Comparison of ENCODE assay signal across 8 cellular contexts in genomic region chr16:67431077-67431804, GRCh38. TPM values are rescaled to one million over a fixed set of nuclear protein-coding genes. Genes with fewer than 3 reads are reported as not detected.
A peak's percentile ranks its signal among the peaks of the same experiment; 100 is the strongest.
DNase-seq lines count a peak whose midpoint lies in the region; ATAC-seq and TF ChIP-seq lines count a peak whose summit lies in the region.

Gene HSD11B2 (plus strand): TSS chr16:67431121. CDS start chr16:67431249, 128 bp downstream.

- TF ChIP-seq POLR2A in right lobe of liver (IDR thresholded peaks at IDR 0.05): peak; percentile 24

- peaks cover 0 to 13% (median 7%) of the 10 kb centered on the region in 11 experiments; a peak in 13 of 22 replicates for H3K36me3 ChIP-seq in BLaER1 treated with 17β-estradiol and CSF1 and Interleukin-3, amounts not matched to agents 10 nM and 100 nM
- H3K36me3 ChIP-seq in HEK293 (ENCODE audit: control insufficient read depth in 2 of 2, insufficient read depth in 1 of 2, low read length in 2 of 2) (peaks cover 0 to 3% of the 10 kb centered on the region in 2 experiments; a peak in 1 of 3 replicates), right lobe of liver (no peaks in the 10 kb centered on the region)

- intact Hi-C loops in right lobe of liver (cut with DNase I): no loop called here

- H3K9ac ChIP-seq in BLaER1 treated with 17β-estradiol and CSF1 and Interleukin-3, amounts not matched to agents 10 nM and 100 nM: peak within 1 kb of the TSS in 8 of 11 experiments; percentile 21 to 53 (median 42); a peak in 11 of 22 replicates

- H3K4me3 Mint-ChIP-seq in T-helper 17 cell: peak within 1 kb of the TSS; percentile 88
- peak within 1 kb of the TSS; percentile 82 to 88 for H3K4me3 Mint-ChIP-seq in stimulated activated naive CD8-positive, alpha-beta T cell treated with anti-CD3 and anti-CD28 coated beads, Interleukin-15, amount 100 ng/mL, for 72 hours

- H3K27me3 Mint-ChIP-seq in T-helper 17 cell: peaks cover 32% of the 10 kb centered on the region
- H3K27me3 Mint-ChIP-seq in stimulated activated naive CD8-positive, alpha-beta T cell treated with anti-CD3 and anti-CD28 coated beads, Interleukin-15, amount 100 ng/mL, for 72 hours: peaks cover 67% of the 10 kb centered on the region

- CTCF ChIA-PET in HEK293 (lab: Yijun Ruan, JAX): interaction anchor here (0.7 to 1.2 kb wide), 2 partner anchors 14 to 164 kb away, joined by 3 to 4 read pairs; no protein-coding TSS in a partner anchor

- H3K4me2 ChIP-seq in BLaER1 treated with 17β-estradiol and CSF1 and Interleukin-3, amounts not matched to agents 10 nM and 100 nM: peak within 1 kb of the TSS; percentile 70 to 96 (median 82)

- no peaks in the 10 kb centered on the region for H3K9me3 ChIP-seq in BLaER1 treated with 17β-estradiol and CSF1 and Interleukin-3, amounts not matched to agents 10 nM and 100 nM (replicated peaks in 1 of 11)
- H3K9me3 ChIP-seq in HEK293 (ENCODE audit: control insufficient read depth, insufficient read depth, low read depth, low read length) (no peaks in the 10 kb centered on the region), T-helper 17 cell (ENCODE audit: control insufficient read depth, low read length, poor library complexity, severe bottlenecking) (no peaks in the 10 kb centered on the region), right lobe of liver (no peaks in the 10 kb centered on the region)

- no peaks in the 10 kb centered on the region for H3K9me3 Mint-ChIP-seq in stimulated activated naive CD8-positive, alpha-beta T cell treated with anti-CD3 and anti-CD28 coated beads, Interleukin-15, amount 100 ng/mL, for 72 hours

- DNase-seq in T-helper 17 cell (peak in 2 of 3 donors; percentile 25 to 28), cortex of kidney (lab: John Stamatoyannopoulos, UW) (peak; percentile 76), right lobe of liver (peak; percentile 77 to 87 (median 86)), HuH-7.5 (ENCODE audit: low spot score) (no peak), A172 (ENCODE audit: low spot score) (no peak)
- DNase-seq in stimulated activated naive CD8-positive, alpha-beta T cell treated with anti-CD3 and anti-CD28 coated beads, Interleukin-15, amount 100 ng/mL, for 72 hours: peak; percentile 23 to 47

- H3K36me3 Mint-ChIP-seq in T-helper 17 cell (ENCODE audit: low read depth): peaks cover 6% of the 10 kb centered on the region

- POLR2A ChIA-PET in HEK293 (lab: Yijun Ruan, JAX): interaction anchor here (0.5 to 1.2 kb wide), 6 partner anchors 10 to 153 kb away, joined by 3 to 6 read pairs (median 3); no protein-coding TSS in a partner anchor

- WGBS in right lobe of liver (ENCODE audit: insufficient coverage, low coverage, low lambda C conversion rate, missing lambda C conversion rate): 0% methylated on average over 10 of the region's 79 CpGs

- H4K20me1 ChIP-seq in BLaER1 treated with 17β-estradiol and CSF1 and Interleukin-3, amounts not matched to agents 10 nM and 100 nM: peaks cover 32 to 84% (median 63%) of the 10 kb centered on the region in 11 experiments; a peak in 21 of 22 replicates

- ATAC-seq in T-helper 17 cell: peak; percentile 51
- peak; percentile 73 to 83 (median 80) for ATAC-seq in right lobe of liver
- peak; percentile 55 for ATAC-seq in stimulated activated naive CD8-positive, alpha-beta T cell treated with anti-CD3 and anti-CD28 coated beads, Interleukin-15, amount 100 ng/mL, for 72 hours

- H3K4me3 ChIP-seq in BLaER1 treated with 17β-estradiol and CSF1 and Interleukin-3, amounts not matched to agents 10 nM and 100 nM: peak within 1 kb of the TSS; percentile 33 to 66 (median 50)
- H3K4me3 ChIP-seq in HEK293 (ENCODE audit: low read depth, low read length) (peak within 1 kb of the TSS; percentile 17), right lobe of liver (peak within 1 kb of the TSS; percentile 26 to 53 (median 51))

- peaks cover 17 to 52% (median 33%) of the 10 kb centered on the region in 10 experiments for H3K4me1 ChIP-seq in BLaER1 treated with 17β-estradiol and CSF1 and Interleukin-3, amounts not matched to agents 10 nM and 100 nM
- H3K4me1 ChIP-seq in HEK293 (ENCODE audit: control insufficient read depth, insufficient read depth, low read length) (no peaks in the 10 kb centered on the region; the same call in 1 of the 2 replicates), right lobe of liver (peaks cover 0 to 34% (median 13%) of the 10 kb centered on the region in 4 donors)

- no peak within 1 kb of the TSS for H3K27ac Mint-ChIP-seq in T-helper 17 cell
- peak within 1 kb of the TSS; percentile 55 to 88 for H3K27ac Mint-ChIP-seq in stimulated activated naive CD8-positive, alpha-beta T cell treated with anti-CD3 and anti-CD28 coated beads, Interleukin-15, amount 100 ng/mL, for 72 hours

- H3K27ac ChIP-seq in BLaER1 treated with 17β-estradiol and CSF1 and Interleukin-3, amounts not matched to agents 10 nM and 100 nM: no peak within 1 kb of the TSS
- H3K27ac ChIP-seq in HEK293 (ENCODE audit: extremely low read depth, low read depth, low read length) (peak within 1 kb of the TSS; percentile 2; the same call in 1 of the 2 replicates), right lobe of liver (peak within 1 kb of the TSS; percentile 47 to 58 (median 51))

- H3K27me3 ChIP-seq in BLaER1 treated with 17β-estradiol and CSF1 and Interleukin-3, amounts not matched to agents 10 nM and 100 nM: peaks cover 59 to 82% (median 68%) of the 10 kb centered on the region in 11 experiments
- no peaks in the 10 kb centered on the region for H3K27me3 ChIP-seq in right lobe of liver

- peak; percentile 60 for TF ChIP-seq CTCF in HEK293 (tag by site-specific recombination; IDR thresholded peaks at IDR 0.05)
- TF ChIP-seq CTCF in right lobe of liver (IDR thresholded peaks at IDR 0.05): peak in 1 of 4 donors; percentile 25

- H3K4me1 Mint-ChIP-seq in T-helper 17 cell: peaks cover 14% of the 10 kb centered on the region
- peaks cover 33% of the 10 kb centered on the region for H3K4me1 Mint-ChIP-seq in stimulated activated naive CD8-positive, alpha-beta T cell treated with anti-CD3 and anti-CD28 coated beads, Interleukin-15, amount 100 ng/mL, for 72 hours

TF ChIP-seq in HEK293, 187 proteins besides CTCF, POLR2A, EP300 and RAD21 (continues in another document):
- TF ChIP-seq GLIS2 (tag by site-specific recombination; IDR thresholded peaks at IDR 0.05): 0 out of 2 replicates have a peak, but pooled peaks have one; percentile 18
- TF ChIP-seq ZIC2 (tag by site-specific recombination; IDR thresholded peaks at IDR 0.05): peak; percentile 18; the same call in 1 of the 2 replicates
- no peak for TF ChIP-seq ZSCAN16 (tag by site-specific recombination; IDR thresholded peaks at IDR 0.05)
- TF ChIP-seq ZNF501 (tag by site-specific recombination; IDR thresholded peaks at IDR 0.05): no peak
- TF ChIP-seq KLF1 (tag by site-specific recombination; IDR thresholded peaks at IDR 0.05): 0 out of 2 replicates have a peak, but pooled peaks have one; percentile 26
- TF ChIP-seq, protein P1, sequence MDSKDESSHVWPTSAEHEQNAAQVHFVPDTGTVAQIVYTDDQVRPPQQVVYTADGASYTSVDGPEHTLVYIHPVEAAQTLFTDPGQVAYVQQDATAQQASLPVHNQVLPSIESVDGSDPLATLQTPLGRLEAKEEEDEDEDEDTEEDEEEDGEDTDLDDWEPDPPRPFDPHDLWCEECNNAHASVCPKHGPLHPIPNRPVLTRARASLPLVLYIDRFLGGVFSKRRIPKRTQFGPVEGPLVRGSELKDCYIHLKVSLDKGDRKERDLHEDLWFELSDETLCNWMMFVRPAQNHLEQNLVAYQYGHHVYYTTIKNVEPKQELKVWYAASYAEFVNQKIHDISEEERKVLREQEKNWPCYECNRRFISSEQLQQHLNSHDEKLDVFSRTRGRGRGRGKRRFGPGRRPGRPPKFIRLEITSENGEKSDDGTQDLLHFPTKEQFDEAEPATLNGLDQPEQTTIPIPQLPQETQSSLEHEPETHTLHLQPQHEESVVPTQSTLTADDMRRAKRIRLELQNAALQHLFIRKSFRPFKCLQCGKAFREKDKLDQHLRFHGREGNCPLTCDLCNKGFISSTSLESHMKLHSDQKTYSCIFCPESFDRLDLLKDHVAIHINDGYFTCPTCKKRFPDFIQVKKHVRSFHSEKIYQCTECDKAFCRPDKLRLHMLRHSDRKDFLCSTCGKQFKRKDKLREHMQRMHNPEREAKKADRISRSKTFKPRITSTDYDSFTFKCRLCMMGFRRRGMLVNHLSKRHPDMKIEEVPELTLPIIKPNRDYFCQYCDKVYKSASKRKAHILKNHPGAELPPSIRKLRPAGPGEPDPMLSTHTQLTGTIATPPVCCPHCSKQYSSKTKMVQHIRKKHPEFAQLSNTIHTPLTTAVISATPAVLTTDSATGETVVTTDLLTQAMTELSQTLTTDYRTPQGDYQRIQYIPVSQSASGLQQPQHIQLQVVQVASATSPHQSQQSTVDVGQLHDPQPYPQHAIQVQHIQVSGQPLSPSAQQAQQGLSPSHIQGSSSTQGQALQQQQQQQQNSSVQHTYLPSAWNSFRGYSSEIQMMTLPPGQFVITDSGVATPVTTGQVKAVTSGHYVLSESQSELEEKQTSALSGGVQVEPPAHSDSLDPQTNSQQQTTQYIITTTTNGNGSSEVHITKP (tag by site-specific recombination; IDR thresholded peaks at IDR 0.05): peak; percentile 32; the same call in 1 of the 2 replicates
- TF ChIP-seq ZNF561 (tag by site-specific recombination; IDR thresholded peaks at IDR 0.05; ENCODE audit: borderline replicate concordance): no peak
- TF ChIP-seq, protein P2, sequence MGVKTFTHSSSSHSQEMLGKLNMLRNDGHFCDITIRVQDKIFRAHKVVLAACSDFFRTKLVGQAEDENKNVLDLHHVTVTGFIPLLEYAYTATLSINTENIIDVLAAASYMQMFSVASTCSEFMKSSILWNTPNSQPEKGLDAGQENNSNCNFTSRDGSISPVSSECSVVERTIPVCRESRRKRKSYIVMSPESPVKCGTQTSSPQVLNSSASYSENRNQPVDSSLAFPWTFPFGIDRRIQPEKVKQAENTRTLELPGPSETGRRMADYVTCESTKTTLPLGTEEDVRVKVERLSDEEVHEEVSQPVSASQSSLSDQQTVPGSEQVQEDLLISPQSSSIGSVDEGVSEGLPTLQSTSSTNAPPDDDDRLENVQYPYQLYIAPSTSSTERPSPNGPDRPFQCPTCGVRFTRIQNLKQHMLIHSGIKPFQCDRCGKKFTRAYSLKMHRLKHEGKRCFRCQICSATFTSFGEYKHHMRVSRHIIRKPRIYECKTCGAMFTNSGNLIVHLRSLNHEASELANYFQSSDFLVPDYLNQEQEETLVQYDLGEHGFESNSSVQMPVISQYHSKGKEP (tag by site-specific recombination; IDR thresholded peaks at IDR 0.05): 0 out of 2 replicates have a peak, but pooled peaks have one; percentile 20

RNA-seq across cellular contexts. Expression of gene HSD11B2, which starts in this region (rescaled TPM):
- total RNA-seq in T-helper 17 cell: not detected
- 1 to 10 TPM; 1.3 to 2.7 (median 2.1) TPM for total RNA-seq in right lobe of liver
- 0.93 TPM in 1 of 2 replicates, not detected in the other for total RNA-seq in A172 (2014; rRNA removed; shearing (Covaris generic))

Comparison
In these comparisons a context has a peak if more than half of its experiments do, and no peak if none do; other contexts are left out.
1. Peak in DNase-seq and ATAC-seq in T-helper 17 cell; RNA of the gene not detected or under 1 TPM.
2. H3K27ac ChIP-seq: peak in HEK293 (single experiment) and right lobe of liver (3 of 3); none in BLaER1 treated with 17β-estradiol and CSF1 and Interleukin-3, amounts not matched to agents 10 nM and 100 nM (0 of 11).
3. DNase-seq: peak in cortex of kidney (single experiment), right lobe of liver (3 of 3) and stimulated activated naive CD8-positive, alpha-beta T cell treated with anti-CD3 and anti-CD28 coated beads, Interleukin-15, amount 100 ng/mL, for 72 hours (2 of 2); none in HuH-7.5 (single experiment) and A172 (single experiment).
4. Peak in every context shown above with its lines, with median percentiles within 50 percentile points of each other: H3K4me3 ChIP-seq and ATAC-seq.